Comparison of ENCODE assay signal across 8 cellular contexts in genomic region chr11:67416416-67417335, GRCh38. TPM values are rescaled to one million over a fixed set of nuclear protein-coding genes. Genes with fewer than 3 reads are reported as not detected.
DNase-seq lines count a peak whose midpoint lies in the region; ATAC-seq lines count a peak whose summit lies in the region.

No MANE protein-coding gene starts in this region.

- no peak for ATAC-seq in GM21381 (IDR thresholded peaks at IDR 0.05; ENCODE audit: unreplicated experiment)
- ATAC-seq in GM18909 (IDR thresholded peaks at IDR 0.05; ENCODE audit: poor library complexity, unreplicated experiment), result no peak

- DNase-seq in NCI-H1694 (lab: John Stamatoyannopoulos, UW) (peak; percentile 7), NCI-H1694 treated with DMSO at 0.1 percent for 48 hours (lab: John Stamatoyannopoulos, UW) (no peak), UCSD-AML1 (lab: John Stamatoyannopoulos, UW; ENCODE audit: unreplicated experiment) (peak; percentile 32), dermis blood vessel endothelial cell (peak; percentile 36), RKO (ENCODE audit: low spot score) (no peak)
- DNase-seq in stimulated activated CD4-positive, alpha-beta T cell treated with anti-CD3 and anti-CD28 coated beads, Interleukin-4, amount 100 ng/mL, for 1 hour, result peak; percentile 65

RNA-seq across cellular contexts. Expression of gene CARNS1, which starts 1.2 kb away (rescaled TPM):
- 0.17 and 0.23 TPM in 2 replicates for total RNA-seq in dermis blood vessel endothelial cell

RNA-seq across cellular contexts. Expression of gene RPS6KB2, which starts 11.6 kb away (rescaled TPM):
- 34.9 and 44.9 TPM in 2 replicates for total RNA-seq in dermis blood vessel endothelial cell

RNA-seq across cellular contexts. Expression of gene TBC1D10C, which starts 12.8 kb away (rescaled TPM):
- 0.34 and 0.42 TPM in 2 replicates for total RNA-seq in dermis blood vessel endothelial cell

RNA-seq across cellular contexts. Expression of gene PPP1CA, which starts 15.0 kb away (rescaled TPM):
- 297 and 318 TPM in 2 replicates for total RNA-seq in dermis blood vessel endothelial cell

RNA-seq across cellular contexts. Expression of gene PTPRCAP, which starts 20.8 kb away (rescaled TPM):
- total RNA-seq in dermis blood vessel endothelial cell, result 1.0 and 2.2 TPM in 2 replicates

Comparison
In these comparisons a context has a peak if more than half of its experiments do, and no peak if none do; other contexts are left out.
1. DNase-seq: peak in NCI-H1694 (single experiment), UCSD-AML1 (single experiment), dermis blood vessel endothelial cell (single experiment) and stimulated activated CD4-positive, alpha-beta T cell treated with anti-CD3 and anti-CD28 coated beads, Interleukin-4, amount 100 ng/mL, for 1 hour (single experiment); none in NCI-H1694 treated with DMSO at 0.1 percent for 48 hours (single experiment) and RKO (single experiment).